Comparison of ENCODE assay signal across 17 cellular contexts in the genomic region with DNA sequence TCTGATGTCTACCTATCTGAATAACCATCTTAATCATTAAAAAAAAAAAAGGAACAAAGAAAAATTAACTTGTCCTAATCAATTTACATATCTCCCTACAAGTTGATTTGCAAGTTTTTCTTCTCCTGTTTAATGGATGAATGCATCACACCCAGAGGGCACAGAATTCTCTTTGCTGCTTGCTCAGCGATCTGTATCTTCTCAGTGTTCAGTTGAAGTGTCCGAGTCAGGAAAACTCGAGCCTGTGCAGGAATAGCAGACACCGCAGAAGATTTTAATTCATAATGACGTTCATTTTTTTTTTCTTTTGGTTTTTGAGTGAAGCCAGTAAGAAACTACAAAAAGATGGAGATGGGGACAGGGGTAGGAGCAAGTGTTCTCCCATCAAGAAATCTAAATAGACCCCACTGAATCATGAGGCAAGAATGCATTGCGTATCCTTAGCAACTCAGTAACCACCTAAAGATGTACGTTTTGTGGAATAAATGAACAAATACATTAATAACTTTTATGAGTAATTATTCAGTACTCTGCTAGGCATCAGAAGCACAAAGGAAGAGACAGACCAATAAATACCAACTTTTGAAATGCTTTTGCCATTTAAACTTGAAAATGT.
"Had no signal": no experiment of that assay in that cellular context is flagged by ENCODE, and none has a peak within 500 bp of the region (broad histone marks: within the 10 kb centered on the region; RNA-seq: fewer than 3 reads in every experiment).

No MANE protein-coding gene starts in this region.

- H3K4me3 ChIP-seq: dorsolateral prefrontal cortex, lower lobe of right lung had no signal

- H3K36me3 ChIP-seq: brain microvascular endothelial cell, lower lobe of right lung had no signal

- H3K9me3 ChIP-seq: lower lobe of right lung had no signal

- H3K27me3 ChIP-seq: brain microvascular endothelial cell, dorsolateral prefrontal cortex had no signal

- H3K4me1 ChIP-seq: lower lobe of right lung had no signal

- ATAC-seq: activated CD4-positive, CD25-positive, alpha-beta regulatory T cell treated with anti-CD3 and anti-CD28 coated beads, Interleukin-2, amount 50 U/mL, for 24 hours; activated CD8-positive, alpha-beta T cell treated with anti-CD3 and anti-CD28 coated beads, Interleukin-2, amount 10 ng/mL, durations not matched to agents 7 days and 5 days; activated naive CD8-positive, alpha-beta T cell treated with anti-CD3 and anti-CD28 coated beads, Interleukin-2, amount 50 U/mL, for 24 hours; left cardiac atrium; lower lobe of right lung; stimulated activated naive CD8-positive, alpha-beta T cell treated with anti-CD3 and anti-CD28 coated beads, Interleukin-15, amount 100 ng/mL, for 72 hours had no signal

- DNase-seq: activated CD4-positive, alpha-beta T cell treated with anti-CD3 and anti-CD28 coated beads, Interleukin-2, amount 10 ng/mL, durations not matched to agents 7 days and 5 days; activated CD8-positive, alpha-beta T cell treated with anti-CD3 and anti-CD28 coated beads, Interleukin-2, amount 10 ng/mL, durations not matched to agents 7 days and 5 days; activated naive CD4-positive, alpha-beta T cell treated with anti-CD3 and anti-CD28 coated beads, Interleukin-2, amount 10 ng/mL, durations not matched to agents 7 days and 5 days; activated naive CD8-positive, alpha-beta T cell treated with anti-CD3 and anti-CD28 coated beads, Interleukin-2, amount 50 U/mL, for 24 hours; activated T-cell treated with anti-CD3 and anti-CD28 coated beads, Interleukin-2, amount 50 U/mL, for 24 hours; aorta; brain microvascular endothelial cell; central memory CD4-positive, alpha-beta T cell; dorsolateral prefrontal cortex; foreskin fibroblast; left cardiac atrium; lower lobe of right lung; posterior cingulate gyrus; stimulated activated CD4-positive, alpha-beta T cell treated with anti-CD3 and anti-CD28 coated beads, Interleukin-4, amount 100 ng/mL, for 1 hour; stimulated activated naive CD8-positive, alpha-beta T cell treated with anti-CD3 and anti-CD28 coated beads, Interleukin-15, amount 100 ng/mL, for 72 hours had no signal

- H3K27ac ChIP-seq: brain microvascular endothelial cell, dorsolateral prefrontal cortex, epithelial cell of prostate, lower lobe of right lung had no signal
